8 cellular contexts compared by ENCODE assay signal in the genomic region with DNA sequence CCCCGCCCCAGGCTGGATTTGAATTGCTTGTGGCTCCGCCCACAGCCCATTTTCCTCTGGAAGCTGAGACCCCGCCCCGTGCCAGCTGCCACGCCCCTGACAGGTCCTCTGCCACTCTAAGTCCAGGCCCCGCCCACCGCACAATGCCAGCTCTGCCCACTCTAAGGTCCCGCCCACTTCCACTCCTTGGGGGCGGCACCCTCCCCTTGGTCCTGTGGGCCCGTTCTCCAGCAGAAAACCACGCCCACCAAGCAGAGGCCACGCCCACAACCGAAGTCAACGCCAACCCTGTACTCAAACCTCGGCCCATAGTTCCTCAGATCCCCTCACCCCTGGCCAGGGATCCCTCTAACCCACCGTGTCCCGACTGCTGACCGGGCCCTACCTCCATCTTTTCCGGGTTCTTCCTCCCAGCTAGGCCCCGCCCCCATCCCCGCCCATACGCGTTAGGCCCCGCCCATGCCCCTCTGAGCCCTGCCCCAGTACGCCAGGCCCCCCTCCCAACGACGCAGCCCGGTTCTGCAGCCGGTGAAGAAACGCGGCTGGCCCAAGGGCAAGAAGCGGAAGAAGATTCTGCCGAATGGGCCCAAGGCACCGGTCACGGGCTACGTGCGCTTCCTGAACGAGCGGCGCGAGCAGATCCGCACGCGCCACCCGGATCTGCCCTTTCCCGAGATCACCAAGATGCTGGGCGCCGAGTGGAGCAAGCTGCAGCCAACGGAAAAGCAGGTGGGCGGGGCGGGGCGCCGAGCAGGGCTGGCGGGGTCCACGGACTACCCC. TPM values are rescaled to one million over a fixed set of nuclear protein-coding genes. Genes with fewer than 3 reads are reported as not detected.
DNase-seq lines count a peak whose midpoint lies in the region; ATAC-seq and TF ChIP-seq lines count a peak whose summit lies in the region.

No MANE protein-coding gene starts in this region.

- peaks cover 23% of the 10 kb centered on the region for H3K36me3 Mint-ChIP-seq in Caco-2 (ENCODE audit: insufficient read depth, unreplicated experiment)
- peaks cover 30% of the 10 kb centered on the region for H3K36me3 Mint-ChIP-seq in activated T-cell treated with anti-CD3 and anti-CD28 coated beads, Interleukin-2, amount 50 U/mL, for 24 hours (ENCODE audit: low read depth)

- CTCF ChIA-PET in Caco-2 (lab: Charles Lee): no interaction called here
- CTCF ChIA-PET in PC-3 (lab: Charles Lee): interaction anchor here (0.7 to 1.0 kb wide), 2 partner anchors 9 to 153 kb away, joined by 3 to 9 read pairs; no protein-coding TSS in a partner anchor

- H3K4me1 Mint-ChIP-seq in Caco-2 (ENCODE audit: low read depth, unreplicated experiment): no peaks in the 10 kb centered on the region
- H3K4me1 Mint-ChIP-seq in activated T-cell treated with anti-CD3 and anti-CD28 coated beads, Interleukin-2, amount 50 U/mL, for 24 hours (ENCODE audit: low read depth): peaks cover 12% of the 10 kb centered on the region

- no peaks in the 10 kb centered on the region for H3K36me3 ChIP-seq in Caco-2 (ENCODE audit: control insufficient read depth, insufficient read depth, low read length)
- peaks cover 3% of the 10 kb centered on the region for H3K36me3 ChIP-seq in PC-3 (ENCODE audit: low read depth, low read length)
- no peaks in the 10 kb centered on the region for H3K36me3 ChIP-seq in mucosa of stomach (ENCODE audit: control insufficient read depth, insufficient read depth, low read length)

- H3K9me3 Mint-ChIP-seq in Caco-2 (ENCODE audit: unreplicated experiment): no peaks in the 10 kb centered on the region
- H3K9me3 Mint-ChIP-seq in activated T-cell treated with anti-CD3 and anti-CD28 coated beads, Interleukin-2, amount 50 U/mL, for 24 hours: no peaks in the 10 kb centered on the region

- H3K9ac ChIP-seq in PC-3 (ENCODE audit: low read length): peak overlapping the region; percentile 88
- peak overlapping the region; percentile 69 for H3K9ac ChIP-seq in mucosa of stomach (ENCODE audit: low read length)

- no peak overlapping the region for H3K27ac ChIP-seq in PC-3 (ENCODE audit: low read length)

- H3K4me2 ChIP-seq in PC-3 (ENCODE audit: low read length): peak overlapping the region; percentile 93

- ATAC-seq in PC-3 (peak; percentile 70), esophagus mucosa (peak; percentile 70), GM21515 (IDR thresholded peaks at IDR 0.05; ENCODE audit: unreplicated experiment) (no peak)

- no peak overlapping the region for H3K27ac Mint-ChIP-seq in Caco-2 (ENCODE audit: unreplicated experiment)
- peak overlapping the region; percentile 75 for H3K27ac Mint-ChIP-seq in activated T-cell treated with anti-CD3 and anti-CD28 coated beads, Interleukin-2, amount 50 U/mL, for 24 hours

- intact Hi-C loops in Caco-2 (cut with micrococcal nuclease; ENCODE audit: unreplicated experiment): no loop called here
- intact Hi-C loops in PC-3 (cut with micrococcal nuclease): no loop called here

- H3K27me3 ChIP-seq in Caco-2 (replicated peaks; ENCODE audit: control insufficient read depth, insufficient read depth, low read length) (no peaks in the 10 kb centered on the region), PC-3 (ENCODE audit: low read length) (no peaks in the 10 kb centered on the region), mucosa of stomach (ENCODE audit: control insufficient read depth, insufficient read depth, low read length) (no peaks in the 10 kb centered on the region)

- no peaks in the 10 kb centered on the region for H4K20me1 ChIP-seq in PC-3 (ENCODE audit: low read length)

- H3K4me1 ChIP-seq in Caco-2 (no peaks in the 10 kb centered on the region), PC-3 (ENCODE audit: insufficient read depth, low read length) (peaks cover 4% of the 10 kb centered on the region; the same call in 1 of the 2 replicates), mucosa of stomach (ENCODE audit: control insufficient read depth, insufficient read depth, low read length) (peaks cover 15% of the 10 kb centered on the region)

- BruUV-seq in Caco-2 (replicated peaks; lab: Mats Ljungman, UMichigan) (no TSS peak), PC-3 (replicated peaks; lab: Mats Ljungman, UMichigan) (no TSS peak)

- H3K27me3 Mint-ChIP-seq in Caco-2 (ENCODE audit: insufficient read depth, unreplicated experiment): no peaks in the 10 kb centered on the region
- H3K27me3 Mint-ChIP-seq in activated T-cell treated with anti-CD3 and anti-CD28 coated beads, Interleukin-2, amount 50 U/mL, for 24 hours: no peaks in the 10 kb centered on the region

- POLR2A ChIA-PET in Caco-2 (lab: Charles Lee): interaction anchor here (0.7 kb wide), 1 partner anchor 394 kb away, joined by 4 read pairs; no protein-coding TSS in a partner anchor
- POLR2A ChIA-PET in PC-3 (lab: Charles Lee; ENCODE audit: unreplicated experiment): interaction anchor here (0.6 kb wide), 1 partner anchor 1045 kb away, joined by 3 read pairs; no protein-coding TSS in a partner anchor

- H3K4me3 Mint-ChIP-seq in Caco-2 (ENCODE audit: unreplicated experiment): peak overlapping the region; percentile 71
- H3K4me3 Mint-ChIP-seq in activated T-cell treated with anti-CD3 and anti-CD28 coated beads, Interleukin-2, amount 50 U/mL, for 24 hours: peak overlapping the region; percentile 81

- no peaks in the 10 kb centered on the region for H3K9me2 ChIP-seq in PC-3 (replicated peaks; ENCODE audit: low read length)

- peaks cover 12% of the 10 kb centered on the region for H3K79me2 ChIP-seq in PC-3 (ENCODE audit: low read length)

- H3K9me3 ChIP-seq in Caco-2 (no peaks in the 10 kb centered on the region), PC-3 (ENCODE audit: low read length) (no peaks in the 10 kb centered on the region), mucosa of stomach (ENCODE audit: control insufficient read depth, low read length) (no peaks in the 10 kb centered on the region)

- H2AFZ ChIP-seq in PC-3 (ENCODE audit: low read length): peak overlapping the region; percentile 64

- H3K4me3 ChIP-seq in Caco-2 (ENCODE audit: low read depth, low read length) (peak overlapping the region; percentile 89), PC-3 (ENCODE audit: low read length) (peak overlapping the region; percentile 95), mucosa of stomach (ENCODE audit: low read length) (peak overlapping the region; percentile 63)

- DNase-seq in Caco-2 (peak; percentile 86 to 88), HuH-7 (ENCODE audit: low spot score) (peak; percentile 83), PC-3 (peak; percentile 97)
- DNase-seq in activated T-cell treated with anti-CD3 and anti-CD28 coated beads, Interleukin-2, amount 50 U/mL, for 24 hours: peak; percentile 85
- DNase-seq in stimulated activated CD8-positive, alpha-beta memory T cell treated with anti-CD3 and anti-CD28 coated beads, Interleukin-4, amount 100 ng/mL, for 4 hours (ENCODE audit: low read depth in 2 of 2, low spot score in 1 of 2): peak; percentile 53 to 54

- no peaks in the 10 kb centered on the region for H3F3A ChIP-seq in PC-3 (ENCODE audit: low read length, unreplicated experiment)

- no peak for TF ChIP-seq CTCF in Caco-2 (IDR thresholded peaks at IDR 0.05; ENCODE audit: insufficient read depth in 1 of 2, low read depth in 1 of 2, low read length in 1 of 2, severe bottlenecking in 1 of 2, unreplicated experiment in 1 of 2)
- no peak for TF ChIP-seq CTCF in PC-3 (conservative IDR thresholded peaks at IDR 0.05; ENCODE audit: low read depth, low read length)

RNA-seq across cellular contexts. Expression of gene HMG20B, which starts 1.3 kb away (rescaled TPM):
- total RNA-seq in Caco-2 (2022): 33.9 and 34.5 TPM in 2 replicates
- total RNA-seq in PC-3 (2014; rRNA removed): 146 and 210 TPM in 2 replicates
- total RNA-seq in esophagus mucosa: 36.6 TPM

RNA-seq across cellular contexts. Expression of gene GIPC3, which starts 11.2 kb away (rescaled TPM):
- total RNA-seq in Caco-2 (2022) (not detected in 2 replicates), PC-3 (2014; rRNA removed) (0.18 TPM in 1 of 2 replicates, not detected in the other), esophagus mucosa (0.28 TPM)

RNA-seq across cellular contexts. Expression of gene MFSD12, which starts 16.7 kb away (rescaled TPM):
- total RNA-seq in Caco-2 (2022) (60.6 and 61.7 TPM in 2 replicates), PC-3 (2014; rRNA removed) (121 and 165 TPM in 2 replicates), esophagus mucosa (25.7 TPM)

RNA-seq across cellular contexts. Expression of gene TBXA2R, which starts 32.6 kb away (rescaled TPM):
- total RNA-seq in Caco-2 (2022) (0.11 TPM in 1 of 2 replicates, not detected in the other), PC-3 (2014; rRNA removed) (0.77 and 1.0 TPM in 2 replicates), esophagus mucosa (0.64 TPM)

RNA-seq across cellular contexts. Expression of gene TEKTIP1, which starts 35.1 kb away (rescaled TPM):
- total RNA-seq in Caco-2 (2022): 1.5 and 1.9 TPM in 2 replicates
- total RNA-seq in PC-3 (2014; rRNA removed): not detected in 2 replicates
- total RNA-seq in esophagus mucosa: 0.84 TPM
